In the genomic region with DNA sequence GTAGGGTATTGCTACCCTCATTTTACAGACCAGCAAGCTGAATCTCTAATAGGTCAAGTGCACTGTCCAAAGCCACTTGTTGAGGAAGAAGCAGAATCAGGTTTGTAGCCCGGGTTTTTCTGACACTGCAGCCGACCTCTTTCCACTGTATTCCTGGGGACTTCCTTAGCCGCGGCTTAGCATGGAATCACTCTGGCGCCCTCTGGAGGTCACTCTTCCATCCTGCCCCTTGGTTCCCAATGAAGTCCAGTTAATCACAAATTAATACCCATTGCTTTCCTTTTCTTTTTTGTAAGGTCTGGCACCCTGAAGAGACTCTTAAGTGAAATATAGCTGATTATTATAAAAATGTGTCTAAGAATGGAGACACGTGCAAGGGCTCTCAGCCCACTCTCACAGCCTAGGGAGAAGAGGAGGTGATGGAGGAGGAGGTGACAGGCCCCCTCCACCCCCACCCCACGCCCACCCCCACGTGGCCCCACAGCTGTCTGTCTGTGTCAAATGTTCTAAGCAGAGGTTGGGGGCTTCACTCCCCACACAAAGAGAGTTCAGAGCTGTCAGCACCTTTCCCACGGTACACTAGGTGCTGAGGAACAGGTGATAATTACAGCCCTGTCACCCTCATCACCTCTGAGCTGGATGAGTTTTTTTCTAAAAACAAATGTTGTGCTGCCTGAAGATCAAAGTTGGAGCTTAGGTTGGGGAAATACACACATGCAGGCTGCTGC, we compare ENCODE assay signal across 8 cellular contexts. TPM values are rescaled to one million over a fixed set of nuclear protein-coding genes. Genes with fewer than 3 reads are reported as not detected.
DNase-seq lines count a peak whose midpoint lies in the region; ATAC-seq and TF ChIP-seq lines count a peak whose summit lies in the region.

No MANE protein-coding gene starts in this region.

- H4K20me1 ChIP-seq in HCT116 (ENCODE audit: insufficient read depth), result no peaks in the 10 kb centered on the region

- H3K27ac ChIP-seq in C4-2B (no peak overlapping the region), HCT116 (ENCODE audit: low read depth, low read length) (no peak overlapping the region)

- BruUV-seq in HCT116 (replicated peaks; lab: Mats Ljungman, UMichigan), result no TSS peak

- no peak for TF ChIP-seq POLR2A in HCT116 (IDR thresholded peaks at IDR 0.05; ENCODE audit: borderline replicate concordance, extremely low read depth, insufficient read depth, insufficient read length)

- H3K79me2 ChIP-seq in HCT116 (ENCODE audit: insufficient read depth, low read length), result no peaks in the 10 kb centered on the region

- no peaks in the 10 kb centered on the region for H3K9me2 ChIP-seq in HCT116 (ENCODE audit: insufficient read depth)

- intact Hi-C loops in HCT116 (cut with micrococcal nuclease), result loop anchor here (1.0 to 2.0 kb wide), 2 partner anchors 198 to 228 kb away; no protein-coding TSS in a partner anchor

- no peak overlapping the region for H3K9ac ChIP-seq in HCT116 (ENCODE audit: low read length)

- DNase-seq in HCT116 (ENCODE audit: low read depth, low spot score), result peak; percentile 49
- peak; percentile 28 for DNase-seq in NCI-H510A (lab: John Stamatoyannopoulos, UW)
- DNase-seq in activated CD4-positive, alpha-beta T cell treated with anti-CD3 and anti-CD28 coated beads, Interleukin-2, amount 50 U/mL, for 1 hour, result peak; percentile 54
- DNase-seq in dermis microvascular lymphatic vessel endothelial cell (ENCODE audit: low read depth in 2 of 2), result peak; percentile 54 to 71
- peak; percentile 81 to 85 for DNase-seq in lung microvascular endothelial cell (ENCODE audit: low read depth in 2 of 2)
- peak; percentile 23 for DNase-seq in stimulated activated CD8-positive, alpha-beta memory T cell treated with anti-CD3 and anti-CD28 coated beads, Interleukin-15, amount 100 ng/mL, for 1 hour (ENCODE audit: low read depth)

- H3K9me3 ChIP-seq in HCT116 (ENCODE audit: control insufficient read depth in 1 of 2, insufficient read depth in 1 of 2, low read depth in 1 of 2, low read length in 2 of 2), result no peaks in the 10 kb centered on the region

- no peak overlapping the region for H3K4me3 ChIP-seq in HCT116 (replicated peaks in 1 of 2; ENCODE audit: low read depth in 1 of 2, low read length in 2 of 2)

- peak; percentile 82 for TF ChIP-seq RAD21 in HCT116 (IDR thresholded peaks at IDR 0.05; ENCODE audit: low read depth)

- H3K36me3 ChIP-seq in HCT116 (ENCODE audit: control insufficient read depth in 1 of 2, insufficient read depth in 2 of 2, low read length in 2 of 2), result no peaks in the 10 kb centered on the region

- CTCF ChIA-PET in HCT116 (lab: Charles Lee), result interaction anchor here (0.5 to 0.9 kb wide), 2 partner anchors 42 to 218 kb away, joined by 3 to 5 read pairs; partner anchors contain the start of gene TTC12

- peaks cover 36% of the 10 kb centered on the region for H3K27me3 ChIP-seq in HCT116 (ENCODE audit: insufficient read depth, low read length)

- ATAC-seq in HCT116, result peak; percentile 93
- no peak for ATAC-seq in GM21529 (IDR thresholded peaks at IDR 0.05; ENCODE audit: unreplicated experiment)

- POLR2A ChIA-PET in HCT116 (lab: Charles Lee), result no interaction called here

- peak overlapping the region; percentile 77 for H2AFZ ChIP-seq in HCT116 (ENCODE audit: low read depth, low read length, poor library complexity, severe bottlenecking)

- peaks cover 0 to 3% of the 10 kb centered on the region in 2 experiments; a peak in 1 of 4 replicates for H3K4me1 ChIP-seq in HCT116 (ENCODE audit: control insufficient read depth in 1 of 2, insufficient read depth in 2 of 2, low read length in 2 of 2)

- H3K4me2 ChIP-seq in HCT116 (ENCODE audit: low read length), result peak overlapping the region; percentile 34; the same call in 1 of the 2 replicates

- RAD21 ChIA-PET in HCT116 (lab: Charles Lee; ENCODE audit: low non-redundant PET in 1 of 2, low total read pairs in 2 of 2, uncharacterized antibody in 2 of 2, unreplicated experiment in 2 of 2), result interaction anchor here in 1 of 2 experiments (1.0 kb wide), 1 partner anchor 198 kb away, joined by 3 read pairs; no protein-coding TSS in a partner anchor

- TF ChIP-seq CTCF in C4-2B (conservative IDR thresholded peaks at IDR 0.05) (peak; percentile 95), HCT116 (IDR thresholded peaks at IDR 0.05 in 2 of 3, conservative IDR thresholded peaks at IDR 0.05 in 1 of 3; ENCODE audit: borderline replicate concordance in 1 of 3, insufficient read depth in 1 of 3, low read depth in 2 of 3, low read length in 2 of 3) (peak; percentile 72 to 95 (median 88))

TF ChIP-seq in HCT116, 20 proteins besides CTCF, POLR2A, EP300 and RAD21:
- peak; percentile 10 for TF ChIP-seq YY1 (IDR thresholded peaks at IDR 0.05; ENCODE audit: extremely low read depth, insufficient replicate concordance, low read depth, low read length)
- no peak for TF ChIP-seq TCF7L2 (IDR thresholded peaks at IDR 0.05; ENCODE audit: borderline replicate concordance, extremely low read depth, insufficient read depth, insufficient read length)

RNA-seq across cellular contexts. Expression of gene DRD2, which starts 57.7 kb away (rescaled TPM):
- total RNA-seq in HCT116 (2021; ENCODE audit: unreplicated experiment) (not detected), dermis microvascular lymphatic vessel endothelial cell (not detected in 2 replicates), lung microvascular endothelial cell (not detected in 2 replicates)
- polyA plus RNA-seq in HCT116 (2012), result 0.11 TPM in 1 of 2 replicates, not detected in the other

Comparison
In these comparisons a context has a peak if more than half of its experiments do, and no peak if none do; other contexts are left out.
1. DNase-seq: peak in every context shown above with its lines; median percentile 83 in lung microvascular endothelial cell; 62 in dermis microvascular lymphatic vessel endothelial cell; 54 in activated CD4-positive, alpha-beta T cell treated with anti-CD3 and anti-CD28 coated beads, Interleukin-2, amount 50 U/mL, for 1 hour; 49 in HCT116; 28 in NCI-H510A; 23 in stimulated activated CD8-positive, alpha-beta memory T cell treated with anti-CD3 and anti-CD28 coated beads, Interleukin-15, amount 100 ng/mL, for 1 hour.